8 cellular contexts compared by ENCODE assay signal in genomic region chr17:47970725-47971511, GRCh38.
DNase-seq lines count a peak whose midpoint lies in the region; ATAC-seq and TF ChIP-seq lines count a peak whose summit lies in the region.

Gene CDK5RAP3 (plus strand): TSS chr17:47971113. CDS start chr17:47971147, 34 bp downstream.

- peak; percentile 98 for DNase-seq in AG09319 (ENCODE audit: extremely low read depth, low read depth)
- peak; percentile 99 for DNase-seq in NCI-H446 (lab: John Stamatoyannopoulos, UW)
- peak; percentile 91 to 99 for DNase-seq in cerebellar nuclear complex (lab: John Stamatoyannopoulos, UW)
- DNase-seq in islet precursor cell, result peak; percentile 100
- peak; percentile 98 for DNase-seq in stimulated activated CD4-positive, alpha-beta T cell treated with anti-CD3 and anti-CD28 coated beads, Interleukin-15, amount 100 ng/mL, for 1 hour (ENCODE audit: low read depth in 1 of 2, low spot score in 1 of 2)

- ATAC-seq in GM19023 (IDR thresholded peaks at IDR 0.05; ENCODE audit: unreplicated experiment) (peak; percentile 98), HG03342 (IDR thresholded peaks at IDR 0.05; ENCODE audit: unreplicated experiment) (peak; percentile 95)
- peak; percentile 96 to 99 for ATAC-seq in activated CD4-positive, CD25-positive, alpha-beta regulatory T cell treated with anti-CD3 and anti-CD28 coated beads, Interleukin-2, amount 50 U/mL, for 24 hours

- TF ChIP-seq CTCF in AG09319 (IDR thresholded peaks at IDR 0.05; ENCODE audit: low read depth, low read length), result peak; percentile 83

Comparison
In these comparisons a context has a peak if more than half of its experiments do, and no peak if none do; other contexts are left out.
1. Peak in every context shown above with its lines: DNase-seq and ATAC-seq.